16 cellular contexts compared by ENCODE assay signal in genomic region chr2:98453531-98453930, GRCh38. TPM values are rescaled to one million over a fixed set of nuclear protein-coding genes. Genes with fewer than 3 reads are reported as not detected.
DNase-seq lines count a peak whose midpoint lies in the region; ATAC-seq and TF ChIP-seq lines count a peak whose summit lies in the region.
"Had no signal": no experiment of that assay in that cellular context is flagged by ENCODE, and none has a peak within 500 bp of the region (broad histone marks: within the 10 kb centered on the region; RNA-seq: fewer than 3 reads in every experiment).

No MANE protein-coding gene starts in this region.

- peaks cover 27% of the 10 kb centered on the region for H3K36me3 Mint-ChIP-seq in CD4-positive, CD25-positive, alpha-beta regulatory T cell
- peaks cover 8 to 20% (median 18%) of the 10 kb centered on the region in 3 experiments for H3K36me3 Mint-ChIP-seq in H9 (ENCODE audit: insufficient read depth in 1 of 3, low read depth in 3 of 3)
- H3K36me3 Mint-ChIP-seq in activated CD8-positive, alpha-beta T cell treated with anti-CD3 and anti-CD28 coated beads, Interleukin-2, amount 10 ng/mL, durations not matched to agents 7 days and 5 days (ENCODE audit: low read depth), result peaks cover 64% of the 10 kb centered on the region
- peaks cover 0 to 33% (median 6%) of the 10 kb centered on the region in 5 donors for H3K36me3 Mint-ChIP-seq in naive thymus-derived CD4-positive, alpha-beta T cell

- in situ Hi-C loops in ACHN (cut with HindIII; ENCODE audit: low pct_ligation_motif_present, low pct_unique_long_range_greater_than_20kb, low sequenced_read_pairs), result no loop called here

- no peak overlapping the region for H4K91ac ChIP-seq in H9 (ENCODE audit: insufficient read length, low read depth, low read length)

- H2BK12ac ChIP-seq in H9 (ENCODE audit: insufficient read length, low read depth, low read length), result no peak overlapping the region

- no peak overlapping the region for H2BK120ac ChIP-seq in H9 (ENCODE audit: low read depth, low read length, poor library complexity, severe bottlenecking)

- no peaks in the 10 kb centered on the region for H3K23me2 ChIP-seq in H9 (ENCODE audit: insufficient read length, low read depth, low read length, poor library complexity, severe bottlenecking)

- no peak overlapping the region for H2AFZ ChIP-seq in H9 (ENCODE audit: low read length)
- H2AFZ ChIP-seq: GM23248 had no signal

- H3K4me1 ChIP-seq in CD4-positive, CD25-positive, alpha-beta regulatory T cell (ENCODE audit: control insufficient read depth, insufficient read depth, low read length, poor library complexity, severe bottlenecking), result peaks cover 97% of the 10 kb centered on the region
- H3K4me1 ChIP-seq in H9 (ENCODE audit: insufficient read depth, low read length), result peaks cover 7% of the 10 kb centered on the region; the same call in 1 of the 2 replicates
- peaks cover 90 to 96% of the 10 kb centered on the region in 2 donors for H3K4me1 ChIP-seq in naive thymus-derived CD4-positive, alpha-beta T cell (ENCODE audit: control insufficient read depth in 2 of 2, insufficient read depth in 2 of 2, low read length in 2 of 2)
- H3K4me1 ChIP-seq: SJCRH30 had no signal

- no peak overlapping the region for H3T11ph ChIP-seq in H9 (ENCODE audit: low read length)

- no peak overlapping the region for H4K8ac ChIP-seq in H9 (replicated peaks; ENCODE audit: insufficient read length, low read depth, low read length)

- no peak overlapping the region for H2BK5ac ChIP-seq in H9 (ENCODE audit: insufficient read length, low read length)

- ATAC-seq in CD4-positive, CD25-positive, alpha-beta regulatory T cell (ENCODE audit: low read depth in 2 of 2), result no peak
- no peak for ATAC-seq in activated CD8-positive, alpha-beta T cell treated with anti-CD3 and anti-CD28 coated beads, Interleukin-2, amount 10 ng/mL, durations not matched to agents 7 days and 5 days
- no peak for ATAC-seq in naive thymus-derived CD4-positive, alpha-beta T cell
- ATAC-seq in GM18909 (IDR thresholded peaks at IDR 0.05; ENCODE audit: poor library complexity, unreplicated experiment), result no peak
- ATAC-seq: gastrocnemius medialis had no signal

- H3K36me3 ChIP-seq in CD4-positive, CD25-positive, alpha-beta regulatory T cell (ENCODE audit: control insufficient read depth, insufficient read depth, low read length), result peaks cover 11% of the 10 kb centered on the region
- H3K36me3 ChIP-seq in naive thymus-derived CD4-positive, alpha-beta T cell (ENCODE audit: control insufficient read depth in 2 of 3, insufficient read depth in 3 of 3, low read length in 3 of 3), result peaks cover 0 to 9% (median 0%) of the 10 kb centered on the region in 3 experiments
- H3K36me3 ChIP-seq: adrenal gland, gastrocnemius medialis, SJCRH30, suprapubic skin had no signal

- no peak overlapping the region for H3K14ac ChIP-seq in H9 (ENCODE audit: insufficient read depth, low read length)

- H3K27me3 ChIP-seq in CD4-positive, CD25-positive, alpha-beta regulatory T cell (ENCODE audit: control insufficient read depth, insufficient read depth, low read length), result no peaks in the 10 kb centered on the region
- H3K27me3 ChIP-seq in H9 (ENCODE audit: insufficient read depth, low read length), result no peaks in the 10 kb centered on the region
- no peaks in the 10 kb centered on the region for H3K27me3 ChIP-seq in naive thymus-derived CD4-positive, alpha-beta T cell (ENCODE audit: control insufficient read depth in 2 of 2, insufficient read depth in 2 of 2, low read length in 2 of 2)
- H3K27me3 ChIP-seq: adrenal gland, gastrocnemius medialis, SJCRH30, suprapubic skin had no signal

- peaks cover 16% of the 10 kb centered on the region for H3K79me1 ChIP-seq in H9 (ENCODE audit: insufficient read depth, low read depth, low read length, poor library complexity, severe bottlenecking)

- POLR2A ChIA-PET in activated CD8-positive, alpha-beta T cell treated with anti-CD3 and anti-CD28 coated beads, Interleukin-2, amount 10 ng/mL, durations not matched to agents 7 days and 5 days (lab: Charles Lee), result interaction anchor here (1.1 to 3.7 kb wide), 4 partner anchors 8 to 34 kb away, joined by 3 to 28 read pairs (median 13); no protein-coding TSS in a partner anchor
- POLR2A ChIA-PET in naive thymus-derived CD4-positive, alpha-beta T cell (lab: Charles Lee), result interaction anchor here (1.0 to 8.9 kb wide), 2 partner anchors 11 to 22 kb away, joined by 3 to 140 read pairs; no protein-coding TSS in a partner anchor

- peak overlapping the region; percentile 76 for H3K27ac ChIP-seq in CD4-positive, CD25-positive, alpha-beta regulatory T cell (ENCODE audit: insufficient read depth, low read length, poor library complexity, severe bottlenecking)
- H3K27ac ChIP-seq in H9 (ENCODE audit: insufficient read length, low read depth, low read length), result no peak overlapping the region
- peak overlapping the region; percentile 68 for H3K27ac ChIP-seq in naive thymus-derived CD4-positive, alpha-beta T cell (ENCODE audit: low read depth, low read length)
- H3K27ac ChIP-seq: C4-2B, gastrocnemius medialis, GM23248, SJCRH30, suprapubic skin had no signal

- no peaks in the 10 kb centered on the region for H4K20me1 ChIP-seq in H9 (ENCODE audit: control insufficient read depth, insufficient read depth, insufficient read length)

- no peaks in the 10 kb centered on the region for H3K9me3 Mint-ChIP-seq in CD4-positive, CD25-positive, alpha-beta regulatory T cell
- H3K9me3 Mint-ChIP-seq in H9, result no peaks in the 10 kb centered on the region
- no peaks in the 10 kb centered on the region for H3K9me3 Mint-ChIP-seq in activated CD8-positive, alpha-beta T cell treated with anti-CD3 and anti-CD28 coated beads, Interleukin-2, amount 10 ng/mL, durations not matched to agents 7 days and 5 days (ENCODE audit: insufficient read depth)
- H3K9me3 Mint-ChIP-seq in naive thymus-derived CD4-positive, alpha-beta T cell, result no peaks in the 10 kb centered on the region
- H3K9me3 Mint-ChIP-seq: nephron had no signal

- H3K18ac ChIP-seq in H9 (ENCODE audit: insufficient read length, low read depth, low read length), result no peak overlapping the region

- H3K4me1 Mint-ChIP-seq in CD4-positive, CD25-positive, alpha-beta regulatory T cell, result peaks cover 14 to 97% (median 84%) of the 10 kb centered on the region in 4 donors
- peaks cover 82 to 84% of the 10 kb centered on the region in 2 experiments for H3K4me1 Mint-ChIP-seq in H9
- peaks cover 95% of the 10 kb centered on the region for H3K4me1 Mint-ChIP-seq in activated CD8-positive, alpha-beta T cell treated with anti-CD3 and anti-CD28 coated beads, Interleukin-2, amount 10 ng/mL, durations not matched to agents 7 days and 5 days (ENCODE audit: low read depth)
- H3K4me1 Mint-ChIP-seq in naive thymus-derived CD4-positive, alpha-beta T cell, result peaks cover 79 to 100% (median 96%) of the 10 kb centered on the region in 7 donors

- CTCF ChIA-PET in activated CD8-positive, alpha-beta T cell treated with anti-CD3 and anti-CD28 coated beads, Interleukin-2, amount 10 ng/mL, durations not matched to agents 7 days and 5 days (lab: Charles Lee), result interaction anchor here (0.7 to 6.4 kb wide), 9 partner anchors 11 to 157 kb away, joined by 3 to 34 read pairs (median 5); no protein-coding TSS in a partner anchor
- CTCF ChIA-PET in naive thymus-derived CD4-positive, alpha-beta T cell (lab: Charles Lee), result interaction anchor here (0.7 kb wide), 1 partner anchor 11 kb away, joined by 3 read pairs; no protein-coding TSS in a partner anchor

- H3K4ac ChIP-seq in H9 (ENCODE audit: low read depth, low read length), result no peak overlapping the region

- no peak overlapping the region for H3K4me2 ChIP-seq in H9 (ENCODE audit: insufficient read depth, insufficient read length, low read length)

- no peak overlapping the region for H2BK20ac ChIP-seq in H9 (ENCODE audit: low read depth, low read length, poor library complexity, severe bottlenecking)

- H3K9ac ChIP-seq in H9 (ENCODE audit: extremely low read depth, insufficient read length, low read length), result no peak overlapping the region
- H3K9ac ChIP-seq: GM23248 had no signal

- no peak overlapping the region for H3K23ac ChIP-seq in H9 (ENCODE audit: insufficient read length, low read depth, low read length)

- H3K56ac ChIP-seq in H9 (ENCODE audit: insufficient read length, low read depth, low read length), result no peak overlapping the region

- no peak overlapping the region for H2BK15ac ChIP-seq in H9 (ENCODE audit: low read depth, low read length)

- peaks cover 6% of the 10 kb centered on the region; the same call in 1 of the 2 replicates for H3K79me2 ChIP-seq in H9 (ENCODE audit: insufficient read depth, low read length)

- peak overlapping the region in 2 of 3 donors; percentile 85 to 92 for H3K27ac Mint-ChIP-seq in CD4-positive, CD25-positive, alpha-beta regulatory T cell
- H3K27ac Mint-ChIP-seq in H9, result peak overlapping the region; percentile 55 to 95 (median 85)
- H3K27ac Mint-ChIP-seq in activated CD8-positive, alpha-beta T cell treated with anti-CD3 and anti-CD28 coated beads, Interleukin-2, amount 10 ng/mL, durations not matched to agents 7 days and 5 days, result peak overlapping the region; percentile 93
- peak overlapping the region; percentile 88 to 98 (median 93) for H3K27ac Mint-ChIP-seq in naive thymus-derived CD4-positive, alpha-beta T cell
- H3K27ac Mint-ChIP-seq: nephron had no signal

- no peak overlapping the region for H2AK5ac ChIP-seq in H9 (ENCODE audit: insufficient read length, low read length)

- TF ChIP-seq CTCF in H9 (conservative IDR thresholded peaks at IDR 0.05), result no peak

- no CpG with 5 or more reads among the region's 9 CpGs for WGBS in H9 (ENCODE audit: extremely low coverage, insufficient read length, low lambda C conversion rate)

- intact Hi-C loops in naive thymus-derived CD4-positive, alpha-beta T cell (cut with micrococcal nuclease), result loop anchor here in 1 of 2 donors (5.0 kb wide), 1 partner anchor 209 kb away; no protein-coding TSS in a partner anchor

- DNase-seq in CD4-positive, CD25-positive, alpha-beta regulatory T cell, result no peak
- DNase-seq in H9, result no peak
- DNase-seq in activated CD8-positive, alpha-beta T cell treated with anti-CD3 and anti-CD28 coated beads, Interleukin-2, amount 10 ng/mL, durations not matched to agents 7 days and 5 days, result no peak
- DNase-seq in naive thymus-derived CD4-positive, alpha-beta T cell, result no peak
- no peak for DNase-seq in ACHN
- DNase-seq in NCI-H510A (lab: John Stamatoyannopoulos, UW), result no peak
- DNase-seq in cerebellar cortex (ENCODE audit: low spot score), result no peak
- DNase-seq: cerebellar nuclear complex, gastrocnemius medialis, GM23248, SJCRH30 had no signal

- H3K9me3 ChIP-seq in CD4-positive, CD25-positive, alpha-beta regulatory T cell (ENCODE audit: control insufficient read depth in 2 of 2, low read length in 2 of 2), result no peaks in the 10 kb centered on the region
- H3K9me3 ChIP-seq in H9 (ENCODE audit: control insufficient read depth, low read depth, low read length), result no peaks in the 10 kb centered on the region
- no peaks in the 10 kb centered on the region for H3K9me3 ChIP-seq in naive thymus-derived CD4-positive, alpha-beta T cell (ENCODE audit: control insufficient read depth in 2 of 3, low read length in 3 of 3)
- H3K9me3 ChIP-seq: adrenal gland, gastrocnemius medialis, SJCRH30, suprapubic skin had no signal

- H3K27me3 Mint-ChIP-seq in CD4-positive, CD25-positive, alpha-beta regulatory T cell, result no peaks in the 10 kb centered on the region
- no peaks in the 10 kb centered on the region for H3K27me3 Mint-ChIP-seq in H9 (ENCODE audit: low read depth)
- no peaks in the 10 kb centered on the region for H3K27me3 Mint-ChIP-seq in activated CD8-positive, alpha-beta T cell treated with anti-CD3 and anti-CD28 coated beads, Interleukin-2, amount 10 ng/mL, durations not matched to agents 7 days and 5 days (ENCODE audit: low read depth)
- no peaks in the 10 kb centered on the region for H3K27me3 Mint-ChIP-seq in naive thymus-derived CD4-positive, alpha-beta T cell

- H3K4me3 Mint-ChIP-seq in CD4-positive, CD25-positive, alpha-beta regulatory T cell, result peak overlapping the region; percentile 66 to 69 (median 69)
- peak overlapping the region in 1 of 2 experiments; percentile 54; a peak in 4 of 5 replicates for H3K4me3 Mint-ChIP-seq in H9
- peak overlapping the region; percentile 5 for H3K4me3 Mint-ChIP-seq in activated CD8-positive, alpha-beta T cell treated with anti-CD3 and anti-CD28 coated beads, Interleukin-2, amount 10 ng/mL, durations not matched to agents 7 days and 5 days
- peak overlapping the region; percentile 68 to 96 (median 79) for H3K4me3 Mint-ChIP-seq in naive thymus-derived CD4-positive, alpha-beta T cell
- H3K4me3 Mint-ChIP-seq: nephron had no signal

- H3K4me3 ChIP-seq in CD4-positive, CD25-positive, alpha-beta regulatory T cell (ENCODE audit: low read depth, low read length), result peak overlapping the region; percentile 47
- no peak overlapping the region for H3K4me3 ChIP-seq in naive thymus-derived CD4-positive, alpha-beta T cell (ENCODE audit: low read length)
- H3K4me3 ChIP-seq: adrenal gland, gastrocnemius medialis, GM23248, SJCRH30, suprapubic skin had no signal

- no peak overlapping the region for H4K5ac ChIP-seq in H9 (ENCODE audit: insufficient read length, low read depth, low read length)

RNA-seq across cellular contexts. Expression of gene INPP4A, which starts 8.9 kb away (rescaled TPM):
- 106 TPM for total RNA-seq in CD4-positive, CD25-positive, alpha-beta regulatory T cell
- 10 to 100 TPM; 27.9 to 36.3 (median 30.7) TPM for polyA plus RNA-seq in CD4-positive, CD25-positive, alpha-beta regulatory T cell
- total RNA-seq in H9 (2021), result 55.2 and 55.3 TPM in 2 replicates
- 100 to 1,000 TPM; 152 to 157 TPM for total RNA-seq in activated CD8-positive, alpha-beta T cell treated with anti-CD3 and anti-CD28 coated beads, Interleukin-2, amount 10 ng/mL, durations not matched to agents 7 days and 5 days
- 100 to 1,000 TPM; 126 to 165 (median 157) TPM for total RNA-seq in naive thymus-derived CD4-positive, alpha-beta T cell
- 10 to 100 TPM; 51.4 to 75.4 TPM for polyA plus RNA-seq in naive thymus-derived CD4-positive, alpha-beta T cell
